Comparison of ENCODE assay signal across 18 cellular contexts in the genomic region with DNA sequence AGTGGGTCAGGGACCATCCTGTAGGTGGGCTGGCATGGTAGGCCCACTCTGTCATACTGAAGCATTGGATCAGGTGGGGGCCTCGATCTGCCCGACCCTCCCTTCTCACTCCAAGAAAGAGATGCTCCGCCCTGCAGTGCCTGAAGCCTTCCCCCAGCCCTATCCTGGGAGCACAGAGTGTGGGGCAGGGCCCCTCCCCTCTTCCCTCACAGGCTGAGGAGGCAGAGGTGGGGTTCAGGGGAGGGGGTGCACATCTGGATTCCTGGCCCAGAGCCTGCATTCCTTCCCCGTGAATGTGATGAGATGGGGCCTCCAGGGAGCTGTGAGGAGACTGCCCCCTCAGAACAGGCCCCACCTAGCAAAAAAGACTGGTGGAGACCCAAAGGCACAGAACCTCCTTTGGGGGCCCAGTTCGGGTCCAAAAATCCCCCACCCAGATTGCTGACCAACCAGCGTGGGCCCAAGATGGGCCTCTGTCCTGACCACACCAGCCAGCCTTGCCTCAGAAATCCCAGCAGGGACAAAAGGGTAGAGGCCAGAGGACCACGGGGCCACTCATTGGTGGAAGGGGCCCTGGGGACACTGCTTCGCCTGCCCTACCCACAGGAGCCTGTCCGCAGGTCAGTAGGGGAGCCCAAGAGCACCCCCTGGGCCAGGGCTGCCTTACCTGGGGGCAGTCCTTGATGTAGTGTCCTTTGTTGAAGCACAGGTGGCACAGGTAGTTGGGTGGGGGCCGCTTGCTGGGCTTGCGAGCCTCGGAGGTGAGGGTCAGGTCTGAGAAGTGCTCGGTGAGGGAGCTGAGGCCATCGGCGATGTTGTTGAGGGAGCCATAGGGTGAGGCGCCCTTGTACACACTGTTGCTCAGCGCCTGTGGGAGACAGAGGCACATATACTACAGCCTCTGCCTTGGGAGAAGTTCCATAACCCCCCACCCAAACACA. TPM values are rescaled to one million over a fixed set of nuclear protein-coding genes. Genes with fewer than 3 reads are reported as not detected.
DNase-seq lines count a peak whose midpoint lies in the region; ATAC-seq, FAIRE-seq and TF ChIP-seq lines count a peak whose summit lies in the region.
"Had no signal": no experiment of that assay in that cellular context is flagged by ENCODE, and none has a peak within 500 bp of the region (broad histone marks: within the 10 kb centered on the region; RNA-seq: fewer than 3 reads in every experiment).

No MANE protein-coding gene starts in this region.

- H3K4me1 Mint-ChIP-seq in astrocyte (ENCODE audit: low read depth, unreplicated experiment) = peaks cover 19% of the 10 kb centered on the region
- H3K4me1 Mint-ChIP-seq: B cell; naive thymus-derived CD8-positive, alpha-beta T cell had no signal

- DNase-seq in astrocyte (ENCODE audit: low read depth) = no peak
- no peak for DNase-seq in smooth muscle cell (lab: John Stamatoyannopoulos, UW; ENCODE audit: unreplicated experiment)
- DNase-seq in DMS53 (lab: John Stamatoyannopoulos, UW) = no peak
- DNase-seq in HK-2 (ENCODE audit: unreplicated experiment) = no peak
- no peak for DNase-seq in NCI-H1436 treated with DMSO at 0.1 percent for 48 hours (lab: John Stamatoyannopoulos, UW)
- DNase-seq: activated naive CD8-positive, alpha-beta T cell treated with anti-CD3 and anti-CD28 coated beads for 36 hours; foreskin melanocyte; KG1; NCI-H2029; NCI-H748 treated with DMSO at 0.1 percent for 48 hours; SHP77 treated with DMSO at 0.1 percent for 48 hours had no signal

- H3K36me3 Mint-ChIP-seq in astrocyte (ENCODE audit: low read depth, unreplicated experiment) = peaks cover 22% of the 10 kb centered on the region
- H3K36me3 Mint-ChIP-seq: activated naive CD8-positive, alpha-beta T cell treated with anti-CD3 and anti-CD28 coated beads for 36 hours had no signal

- H3K27me3 ChIP-seq in BLaER1 (no peaks in the 10 kb centered on the region), astrocyte (ENCODE audit: insufficient read depth, low read length) (no peaks in the 10 kb centered on the region), layer of hippocampus (ENCODE audit: control insufficient read depth, insufficient read depth, low read length) (no peaks in the 10 kb centered on the region), smooth muscle cell (ENCODE audit: low read depth) (no peaks in the 10 kb centered on the region)

- H3K9me3 Mint-ChIP-seq in astrocyte (ENCODE audit: unreplicated experiment) = no peaks in the 10 kb centered on the region
- H3K9me3 Mint-ChIP-seq: dendritic cell treated with granulocyte-macrophage colony-stimulating factor and Interleukin-4, amounts not matched to agents 40 ng/mL and 50 ng/mL, for 4 days had no signal

- TF ChIP-seq CTCF in astrocyte (IDR thresholded peaks at IDR 0.05; ENCODE audit: insufficient read depth, low read depth, low read length) (no peak), smooth muscle cell (IDR thresholded peaks at IDR 0.05; ENCODE audit: borderline replicate concordance, insufficient read depth, poor library complexity, severe bottlenecking) (no peak)

- no peak for FAIRE-seq in astrocyte (lab: Jason Lieb, UNC)
- FAIRE-seq: islet of Langerhans had no signal

- 92% methylated on average over 17 of the region's 17 CpGs for WGBS in smooth muscle cell (ENCODE audit: low lambda C conversion rate)

- no peak overlapping the region for H3K9ac ChIP-seq in BLaER1
- H3K9ac ChIP-seq in astrocyte (ENCODE audit: low read length) = no peak overlapping the region
- H3K9ac ChIP-seq in smooth muscle cell (ENCODE audit: low read depth) = no peak overlapping the region

- no peaks in the 10 kb centered on the region for H3F3A ChIP-seq in smooth muscle cell (ENCODE audit: low read depth)

- H3K79me2 ChIP-seq in astrocyte (ENCODE audit: insufficient read depth, low read length) = peaks cover 38% of the 10 kb centered on the region
- H3K79me2 ChIP-seq in smooth muscle cell (ENCODE audit: low read depth) = peaks cover 81% of the 10 kb centered on the region

- H4K20me1 ChIP-seq in BLaER1 = peaks cover 36% of the 10 kb centered on the region
- H4K20me1 ChIP-seq in astrocyte (ENCODE audit: insufficient read depth, low read length) = peaks cover 49% of the 10 kb centered on the region
- peaks cover 55% of the 10 kb centered on the region for H4K20me1 ChIP-seq in smooth muscle cell (ENCODE audit: low read depth)

- H3K9me3 ChIP-seq in BLaER1 (no peaks in the 10 kb centered on the region), astrocyte (ENCODE audit: insufficient read depth, low read depth, low read length) (no peaks in the 10 kb centered on the region), smooth muscle cell (replicated peaks; ENCODE audit: low read depth) (no peaks in the 10 kb centered on the region)

- peaks cover 33% of the 10 kb centered on the region for H3K4me1 ChIP-seq in BLaER1
- peaks cover 35% of the 10 kb centered on the region for H3K4me1 ChIP-seq in astrocyte (ENCODE audit: insufficient read depth, low read length)
- peaks cover 30% of the 10 kb centered on the region for H3K4me1 ChIP-seq in smooth muscle cell (ENCODE audit: low read depth)

- 0 out of 2 replicates have a peak overlapping the region, but pooled peaks have one; percentile 9 for H3K27ac ChIP-seq in BLaER1
- H3K27ac ChIP-seq in astrocyte (ENCODE audit: low read depth, low read length) = no peak overlapping the region
- peak overlapping the region; percentile 71 for H3K27ac ChIP-seq in layer of hippocampus (ENCODE audit: low read depth, low read length)
- peak overlapping the region; percentile 53 for H3K27ac ChIP-seq in smooth muscle cell (ENCODE audit: low read depth)

- no peak for ATAC-seq in GM21367 (IDR thresholded peaks at IDR 0.05; ENCODE audit: unreplicated experiment)
- ATAC-seq: naive thymus-derived CD8-positive, alpha-beta T cell had no signal

- no peak overlapping the region for H3K4me3 ChIP-seq in BLaER1
- no peak overlapping the region for H3K4me3 ChIP-seq in astrocyte (ENCODE audit: insufficient read depth, low read depth, low read length)
- no peak overlapping the region for H3K4me3 ChIP-seq in smooth muscle cell

- no peak overlapping the region for H3K4me3 Mint-ChIP-seq in astrocyte (ENCODE audit: unreplicated experiment)
- H3K4me3 Mint-ChIP-seq: activated naive CD8-positive, alpha-beta T cell treated with anti-CD3 and anti-CD28 coated beads for 36 hours; B cell; dendritic cell treated with granulocyte-macrophage colony-stimulating factor and Interleukin-4, amounts not matched to agents 40 ng/mL and 50 ng/mL, for 4 days; naive thymus-derived CD8-positive, alpha-beta T cell had no signal

- no peak overlapping the region for H3K27ac Mint-ChIP-seq in astrocyte (ENCODE audit: unreplicated experiment)
- H3K27ac Mint-ChIP-seq: activated naive CD8-positive, alpha-beta T cell treated with anti-CD3 and anti-CD28 coated beads for 36 hours; B cell; dendritic cell treated with granulocyte-macrophage colony-stimulating factor and Interleukin-4, amounts not matched to agents 40 ng/mL and 50 ng/mL, for 4 days had no signal

- H2AFZ ChIP-seq in astrocyte (ENCODE audit: low read depth, low read length) (no peak overlapping the region), smooth muscle cell (ENCODE audit: low read depth) (no peak overlapping the region)

- no peak overlapping the region for H3K4me2 ChIP-seq in BLaER1
- peak overlapping the region; percentile 4 for H3K4me2 ChIP-seq in astrocyte (ENCODE audit: low read length)
- H3K4me2 ChIP-seq in smooth muscle cell = no peak overlapping the region

- H3K36me3 ChIP-seq in BLaER1 = peaks cover 40% of the 10 kb centered on the region
- no peaks in the 10 kb centered on the region for H3K36me3 ChIP-seq in astrocyte (ENCODE audit: insufficient read depth, low read length)
- H3K36me3 ChIP-seq in smooth muscle cell (ENCODE audit: low read depth) = peaks cover 6% of the 10 kb centered on the region

- no peaks in the 10 kb centered on the region for H3K27me3 Mint-ChIP-seq in astrocyte (ENCODE audit: low read depth, unreplicated experiment)
- H3K27me3 Mint-ChIP-seq: activated naive CD8-positive, alpha-beta T cell treated with anti-CD3 and anti-CD28 coated beads for 36 hours; B cell; dendritic cell treated with granulocyte-macrophage colony-stimulating factor and Interleukin-4, amounts not matched to agents 40 ng/mL and 50 ng/mL, for 4 days; naive thymus-derived CD8-positive, alpha-beta T cell had no signal

RNA-seq across cellular contexts. Expression of gene ZCCHC24, which starts 13.3 kb away (rescaled TPM):
- total RNA-seq in astrocyte = 21.4 and 26.2 TPM in 2 replicates
- total RNA-seq in smooth muscle cell = 21.9 and 28.0 TPM in 2 replicates
- 30.6 and 52.1 TPM in 2 replicates for polyA plus RNA-seq in smooth muscle cell
